In the genomic region with DNA sequence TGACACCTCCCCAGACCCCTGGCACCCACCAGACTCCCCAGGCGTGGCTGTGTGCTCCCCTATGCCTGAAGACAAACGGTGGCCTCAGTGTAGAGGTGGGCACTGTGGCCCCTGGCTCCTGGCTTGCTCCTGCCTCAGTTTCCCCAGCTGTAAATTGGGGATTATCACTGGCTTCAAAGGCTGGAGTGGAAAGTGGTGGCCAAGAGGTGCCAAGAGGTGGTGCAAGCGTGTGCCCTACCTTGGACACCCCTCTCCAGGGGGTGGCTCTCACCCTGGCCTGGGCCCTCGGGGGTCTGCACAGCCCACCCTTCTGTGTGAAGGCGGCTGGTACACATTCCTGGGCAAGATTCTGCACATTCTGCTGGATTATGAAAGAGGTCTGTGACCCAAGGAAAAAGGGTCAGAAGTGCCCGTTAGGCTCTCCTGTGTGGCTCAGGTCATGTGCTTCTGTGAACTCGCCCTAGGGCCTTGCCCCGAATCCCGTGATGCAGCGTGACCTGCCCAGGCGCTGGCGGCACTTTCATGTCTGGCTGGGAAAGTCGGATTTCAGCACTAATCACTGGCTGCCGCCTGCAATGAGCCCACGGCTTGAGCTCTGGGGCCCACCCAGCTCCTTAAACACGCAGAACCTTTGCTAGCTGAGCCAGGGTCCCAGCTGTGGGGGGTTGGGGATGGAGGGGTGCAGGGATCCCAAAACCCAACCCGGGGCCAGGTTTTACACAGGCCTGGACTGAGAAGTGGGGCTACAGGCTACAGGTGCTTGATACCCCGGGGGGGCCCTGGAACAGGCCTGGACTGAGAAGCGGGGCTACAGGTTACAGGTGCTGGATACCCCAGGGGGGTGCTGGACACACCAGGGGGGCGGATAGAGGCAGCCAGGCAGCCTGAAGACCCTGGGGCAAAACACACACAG, we compare ENCODE assay signal across 8 cellular contexts.
DNase-seq lines count a peak whose midpoint lies in the region; ATAC-seq, FAIRE-seq and TF ChIP-seq lines count a peak whose summit lies in the region.
"Not testable (repeated sequence)": the region's sequence is repeated elsewhere in the genome, so short reads cannot be mapped to it uniquely, and the experiment has no call there.

No MANE protein-coding gene starts in this region.

- POLR2A ChIA-PET in activated CD8-positive, alpha-beta T cell treated with anti-CD3 and anti-CD28 coated beads, Interleukin-2, amount 10 ng/mL, durations not matched to agents 7 days and 5 days (lab: Charles Lee); K562 (lab: Yijun Ruan, JAX): not testable (repeated sequence)

- H3K27me3 Mint-ChIP-seq in CD4-positive, CD25-positive, alpha-beta regulatory T cell; activated CD8-positive, alpha-beta T cell treated with anti-CD3 and anti-CD28 coated beads, Interleukin-2, amount 10 ng/mL, durations not matched to agents 7 days and 5 days (ENCODE audit: low read depth): not testable (repeated sequence)

- not testable (repeated sequence) for H2AFZ ChIP-seq in Loucy (ENCODE audit: low read length); K562 (ENCODE audit: low read depth, low read length)

- intact Hi-C loops in K562 (cut with micrococcal nuclease); right lobe of liver (cut with DNase I); psoas muscle (cut with DNase I): not testable (repeated sequence)

- H3K9me2 ChIP-seq in Loucy (replicated peaks; ENCODE audit: low read depth, low read length): not testable (repeated sequence)

- H3K4me1 ChIP-seq in CD4-positive, CD25-positive, alpha-beta regulatory T cell (ENCODE audit: control insufficient read depth, insufficient read depth, low read length, poor library complexity, severe bottlenecking): peaks cover 31% of the 10 kb centered on the region
- H3K4me1 ChIP-seq in Loucy (ENCODE audit: insufficient read depth, low read length, poor library complexity, severe bottlenecking): peaks cover 24% of the 10 kb centered on the region
- H3K4me1 ChIP-seq in K562 (replicated peaks in 1 of 2; ENCODE audit: control insufficient read depth in 2 of 2, insufficient read depth in 2 of 2, low read length in 2 of 2): peaks cover 12 to 50% of the 10 kb centered on the region in 2 experiments
- H3K4me1 ChIP-seq in right lobe of liver: peaks cover 0 to 38% (median 18%) of the 10 kb centered on the region in 4 donors
- peaks cover 43% of the 10 kb centered on the region for H3K4me1 ChIP-seq in psoas muscle

- BruUV-seq in K562 (replicated peaks; lab: Mats Ljungman, UMichigan): not testable (repeated sequence)

- H3K4me3 ChIP-seq in CD4-positive, CD25-positive, alpha-beta regulatory T cell (ENCODE audit: low read depth, low read length); Loucy (ENCODE audit: low read length, poor library complexity, severe bottlenecking); K562; fibroblast of villous mesenchyme (ENCODE audit: low read depth, low read length); right lobe of liver: not testable (repeated sequence)
- peak overlapping the region; percentile 52 for H3K4me3 ChIP-seq in psoas muscle

- H3K4me3 Mint-ChIP-seq in CD4-positive, CD25-positive, alpha-beta regulatory T cell: peak overlapping the region in 1 of 4 donors; percentile 9
- H3K4me3 Mint-ChIP-seq in activated CD8-positive, alpha-beta T cell treated with anti-CD3 and anti-CD28 coated beads, Interleukin-2, amount 10 ng/mL, durations not matched to agents 7 days and 5 days: not testable (repeated sequence)

- TF ChIP-seq EP300 in K562 (IDR thresholded peaks at IDR 0.05; ENCODE audit: low read length): not testable (repeated sequence)

- H4K20me1 ChIP-seq in Loucy (ENCODE audit: insufficient read depth, low read length, poor library complexity, severe bottlenecking) (peaks cover 62% of the 10 kb centered on the region), K562 (replicated peaks; ENCODE audit: control insufficient read depth, insufficient read depth, low read length) (peaks cover 55% of the 10 kb centered on the region)

- H3K36me3 Mint-ChIP-seq in CD4-positive, CD25-positive, alpha-beta regulatory T cell: peaks cover 13% of the 10 kb centered on the region
- H3K36me3 Mint-ChIP-seq in activated CD8-positive, alpha-beta T cell treated with anti-CD3 and anti-CD28 coated beads, Interleukin-2, amount 10 ng/mL, durations not matched to agents 7 days and 5 days (ENCODE audit: low read depth): peaks cover 67% of the 10 kb centered on the region

- in situ Hi-C loops in K562 (cut with MboI): not testable (repeated sequence)

- not testable (repeated sequence) for H3K27me3 ChIP-seq in CD4-positive, CD25-positive, alpha-beta regulatory T cell (ENCODE audit: control insufficient read depth, insufficient read depth, low read length); Loucy (ENCODE audit: insufficient read depth, low read length, poor library complexity, severe bottlenecking); K562 (ENCODE audit: control insufficient read depth in 2 of 2, insufficient read depth in 2 of 2, low read length in 2 of 2); right lobe of liver; psoas muscle (ENCODE audit: insufficient read depth in 3 of 3, low read length in 2 of 3)

- not testable (repeated sequence) for H3F3A ChIP-seq in Loucy (ENCODE audit: low read depth)

- TF ChIP-seq CTCF in Loucy (conservative IDR thresholded peaks at IDR 0.05; ENCODE audit: low read length); K562 (IDR thresholded peaks at IDR 0.05 in 2 of 3, conservative IDR thresholded peaks at IDR 0.05 in 1 of 3; ENCODE audit: insufficient read depth in 2 of 3, low read depth in 1 of 3, low read length in 3 of 3); fibroblast of villous mesenchyme (IDR thresholded peaks at IDR 0.05; ENCODE audit: insufficient read depth, low read depth, low read length); right lobe of liver (IDR thresholded peaks at IDR 0.05); psoas muscle (IDR thresholded peaks at IDR 0.05): not testable (repeated sequence)

- not testable (repeated sequence) for H3K9me3 Mint-ChIP-seq in CD4-positive, CD25-positive, alpha-beta regulatory T cell; activated CD8-positive, alpha-beta T cell treated with anti-CD3 and anti-CD28 coated beads, Interleukin-2, amount 10 ng/mL, durations not matched to agents 7 days and 5 days (ENCODE audit: insufficient read depth)

- H3K4me2 ChIP-seq in Loucy (ENCODE audit: low read depth, low read length, poor library complexity, severe bottlenecking): peak overlapping the region; percentile 40
- H3K4me2 ChIP-seq in K562 (ENCODE audit: insufficient read depth, low read length): peak overlapping the region; percentile 5; the same call in 1 of the 2 replicates

- TF ChIP-seq RAD21 in K562 (CRISPR knock-in tag; conservative IDR thresholded peaks at IDR 0.05 in 1 of 2, IDR thresholded peaks at IDR 0.05 in 1 of 2): not testable (repeated sequence)

- H3K79me2 ChIP-seq in Loucy (ENCODE audit: insufficient read depth, low read length) (peaks cover 96% of the 10 kb centered on the region), K562 (ENCODE audit: control insufficient read depth, insufficient read depth, low read length) (peaks cover 95% of the 10 kb centered on the region)

- not testable (repeated sequence) for H3K9me3 ChIP-seq in CD4-positive, CD25-positive, alpha-beta regulatory T cell (ENCODE audit: control insufficient read depth in 2 of 2, low read length in 2 of 2); Loucy (ENCODE audit: insufficient read depth, low read depth, low read length); K562 (replicated peaks; ENCODE audit: control insufficient read depth, insufficient read depth, low read depth, low read length); right lobe of liver; psoas muscle

- not testable (repeated sequence) for H3K36me3 ChIP-seq in CD4-positive, CD25-positive, alpha-beta regulatory T cell (ENCODE audit: control insufficient read depth, insufficient read depth, low read length); Loucy (ENCODE audit: insufficient read depth, low read length); right lobe of liver; psoas muscle (ENCODE audit: insufficient read depth in 1 of 2, low read depth in 1 of 2)
- H3K36me3 ChIP-seq in K562 (ENCODE audit: control insufficient read depth, insufficient read depth, low read length): peaks cover 76% of the 10 kb centered on the region; the same call in 2 of the 3 replicates

- H3K9me1 ChIP-seq in K562 (ENCODE audit: control insufficient read depth, insufficient read depth, low read length): not testable (repeated sequence)

- not testable (repeated sequence) for FAIRE-seq in K562 (lab: Jason Lieb, UNC)

- TF ChIP-seq POLR2A in K562 (conservative IDR thresholded peaks at IDR 0.05); right lobe of liver (IDR thresholded peaks at IDR 0.05): not testable (repeated sequence)

- not testable (repeated sequence) for H3K27ac ChIP-seq in CD4-positive, CD25-positive, alpha-beta regulatory T cell (ENCODE audit: insufficient read depth, low read length, poor library complexity, severe bottlenecking); K562 (ENCODE audit: extremely low read depth, low read depth, low read length)
- H3K27ac ChIP-seq in right lobe of liver: peak overlapping the region in 2 of 3 donors; percentile 28 to 52
- peak overlapping the region; percentile 94 for H3K27ac ChIP-seq in psoas muscle
- H3K27ac ChIP-seq in temporal lobe (ENCODE audit: low read depth, low read length): peak overlapping the region; percentile 50

- ATAC-seq in CD4-positive, CD25-positive, alpha-beta regulatory T cell (ENCODE audit: low read depth in 2 of 2); activated CD8-positive, alpha-beta T cell treated with anti-CD3 and anti-CD28 coated beads, Interleukin-2, amount 10 ng/mL, durations not matched to agents 7 days and 5 days; K562: not testable (repeated sequence)
- peak; percentile 75 to 84 (median 81) for ATAC-seq in right lobe of liver
- peak in 3 of 4 donors; percentile 14 to 31 (median 27) for ATAC-seq in psoas muscle

- CTCF ChIA-PET in activated CD8-positive, alpha-beta T cell treated with anti-CD3 and anti-CD28 coated beads, Interleukin-2, amount 10 ng/mL, durations not matched to agents 7 days and 5 days (lab: Charles Lee); K562 (lab: Yijun Ruan, JAX; ENCODE audit: low intra/inter-chr PET ratio): not testable (repeated sequence)

- not testable (repeated sequence) for DNase-seq in CD4-positive, CD25-positive, alpha-beta regulatory T cell; K562 (ENCODE audit: extremely low read depth in 1 of 4, low spot score in 3 of 4)
- peak; percentile 22 for DNase-seq in activated CD8-positive, alpha-beta T cell treated with anti-CD3 and anti-CD28 coated beads, Interleukin-2, amount 10 ng/mL, durations not matched to agents 7 days and 5 days
- DNase-seq in fibroblast of villous mesenchyme (ENCODE audit: low read depth): peak; percentile 72
- peak; percentile 74 to 97 (median 96) for DNase-seq in right lobe of liver
- peak; percentile 75 to 88 for DNase-seq in psoas muscle

- peaks cover 5 to 85% (median 40%) of the 10 kb centered on the region in 4 donors for H3K4me1 Mint-ChIP-seq in CD4-positive, CD25-positive, alpha-beta regulatory T cell
- peaks cover 80% of the 10 kb centered on the region for H3K4me1 Mint-ChIP-seq in activated CD8-positive, alpha-beta T cell treated with anti-CD3 and anti-CD28 coated beads, Interleukin-2, amount 10 ng/mL, durations not matched to agents 7 days and 5 days (ENCODE audit: low read depth)

- H3K27ac Mint-ChIP-seq in CD4-positive, CD25-positive, alpha-beta regulatory T cell: peak overlapping the region in 2 of 3 donors; percentile 14 to 29
- not testable (repeated sequence) for H3K27ac Mint-ChIP-seq in activated CD8-positive, alpha-beta T cell treated with anti-CD3 and anti-CD28 coated beads, Interleukin-2, amount 10 ng/mL, durations not matched to agents 7 days and 5 days

- WGBS in K562 (ENCODE audit: insufficient coverage, low coverage, missing lambda C conversion rate): 75% methylated on average over 16 of the region's 20 CpGs
- WGBS in right lobe of liver (ENCODE audit: insufficient coverage, low coverage, low lambda C conversion rate, missing lambda C conversion rate): 37% methylated on average over 16 of the region's 20 CpGs
- 43 to 55% (median 44%) methylated on average over 19 to 20 of the region's 20 CpGs for WGBS in psoas muscle, 3 donors

- not testable (repeated sequence) for H3K9ac ChIP-seq in Loucy (ENCODE audit: low read depth, low read length, poor library complexity, severe bottlenecking)
- peak overlapping the region in 1 of 2 experiments; percentile 83; a peak in 2 of 4 replicates for H3K9ac ChIP-seq in K562 (ENCODE audit: insufficient read depth in 1 of 2, low read depth in 2 of 2, low read length in 2 of 2)
